Comparison of ENCODE assay signal across 23 cellular contexts in the genomic region with DNA sequence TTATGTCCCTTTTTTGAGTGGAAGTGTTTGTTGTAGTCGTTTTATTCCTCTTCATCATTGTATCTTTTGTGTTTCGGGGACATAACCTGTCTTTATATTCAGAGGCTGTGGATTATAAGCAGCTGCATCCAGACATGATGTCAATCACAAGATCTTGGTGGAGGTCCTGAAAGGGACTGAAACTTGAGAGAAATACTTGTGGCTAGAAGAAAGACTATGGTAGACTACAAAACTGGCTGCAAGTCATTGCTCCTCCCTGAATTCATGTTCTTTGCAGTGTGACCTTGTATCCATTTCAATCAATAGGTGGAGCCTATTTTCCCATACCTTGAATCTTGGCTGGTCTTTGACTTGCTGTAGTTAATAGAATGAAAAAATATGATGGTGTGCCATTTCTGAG.
"Had no signal": no experiment of that assay in that cellular context is flagged by ENCODE, and none has a peak within 500 bp of the region (broad histone marks: within the 10 kb centered on the region; RNA-seq: fewer than 3 reads in every experiment).

No MANE protein-coding gene starts in this region.

- H3K36me3 ChIP-seq: esophagus squamous epithelium, gastrocnemius medialis, heart right ventricle, left lung, lower lobe of right lung had no signal

- H3K27ac ChIP-seq: epithelial cell of prostate, esophagus squamous epithelium, gastrocnemius medialis, heart right ventricle, left lung, lower lobe of right lung had no signal

- H3K4me3 ChIP-seq: esophagus squamous epithelium, gastrocnemius medialis, heart right ventricle, left lung, lower lobe of right lung, mucosa of descending colon had no signal

- H3K27me3 ChIP-seq: gastrocnemius medialis, heart right ventricle, left lung had no signal

- H3K9me3 ChIP-seq: esophagus squamous epithelium, gastrocnemius medialis, heart right ventricle, left lung, lower lobe of right lung had no signal

- H3K4me1 ChIP-seq: esophagus squamous epithelium, gastrocnemius medialis, left lung, lower lobe of right lung had no signal

- DNase-seq: cortex of kidney; effector CD8-positive, alpha-beta T cell; effector memory CD8-positive, alpha-beta T cell; endodermal cell; erythroblast; esophagus squamous epithelium; foreskin fibroblast; foreskin melanocyte; gastrocnemius medialis; glutamatergic neuron; head of caudate nucleus; heart right ventricle; hippocampal formation; left cardiac atrium; left lung; left ventricle myocardium superior; lower lobe of right lung; mesenchymal stem cell; mucosa of descending colon; naive B cell; naive thymus-derived CD8-positive, alpha-beta T cell had no signal

- ATAC-seq: effector memory CD8-positive, alpha-beta T cell; esophagus mucosa; gastrocnemius medialis; heart right ventricle; left cardiac atrium; left lung; left ventricle myocardium superior; lower lobe of right lung; mucosa of descending colon; naive thymus-derived CD8-positive, alpha-beta T cell had no signal
